25 cellular contexts compared by ENCODE assay signal in genomic region chr4:115950806-115951205, GRCh38.
"Had no signal": no experiment of that assay in that cellular context is flagged by ENCODE, and none has a peak within 500 bp of the region (broad histone marks: within the 10 kb centered on the region; RNA-seq: fewer than 3 reads in every experiment).

No MANE protein-coding gene starts in this region.

- H3K9me3 ChIP-seq: SK-N-SH had no signal

- H3K4me3 ChIP-seq: K562 had no signal

- H3K4me2 ChIP-seq: KMS-11, SK-N-SH had no signal

- H3K9ac ChIP-seq: KMS-11, SK-N-SH had no signal

- H3K27ac ChIP-seq: KMS-11, RWPE1 had no signal

- DNase-seq: IMR-90, Kasumi-1, MM.1S, NCI-H1092 treated with DMSO at 0.1 percent for 48 hours, NCI-H1436, NCI-H187, NCI-H2029, NCI-H2081 treated with DMSO at 0.1 percent for 48 hours, NCI-H2171, NCI-H226, NCI-H446, NCI-H510A, NCI-H524 treated with DMSO at 0.1 percent for 48 hours, NCI-H69, NCI-H774, PC-3, SHP77, SK-N-SH, SW 1271, T-cell had no signal

- FAIRE-seq: HepG2, K562 had no signal

- ATAC-seq: HepG2, K562, Panc1, PC-3, T-cell had no signal
